In the genomic region with DNA sequence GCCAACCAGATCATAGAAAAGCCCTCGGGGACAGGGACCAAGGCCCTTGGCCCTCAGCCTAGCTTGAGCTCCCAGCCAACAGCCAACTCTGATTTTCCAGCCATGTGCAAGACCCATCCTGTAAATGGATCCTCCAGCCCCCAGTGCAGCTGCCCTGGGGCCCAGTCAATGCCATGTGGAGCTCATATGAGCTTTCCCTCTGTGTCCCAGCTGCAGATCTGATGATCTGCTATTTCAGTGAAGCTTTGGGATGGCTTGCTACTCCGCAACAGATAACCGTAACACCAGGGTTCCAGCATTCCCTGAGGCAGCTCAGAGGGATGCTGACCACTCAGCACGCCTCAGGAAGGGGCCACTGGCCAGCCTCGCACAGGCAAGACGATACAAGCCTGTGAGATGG, we compare ENCODE assay signal across 17 cellular contexts. TPM values are rescaled to one million over a fixed set of nuclear protein-coding genes. Genes with fewer than 3 reads are reported as not detected.
DNase-seq lines count a peak whose midpoint lies in the region; ATAC-seq, FAIRE-seq and TF ChIP-seq lines count a peak whose summit lies in the region.
"Had no signal": no experiment of that assay in that cellular context is flagged by ENCODE, and none has a peak within 500 bp of the region (broad histone marks: within the 10 kb centered on the region; RNA-seq: fewer than 3 reads in every experiment).

No MANE protein-coding gene starts in this region.

- no peaks in the 10 kb centered on the region for H3K36me3 Mint-ChIP-seq in chondrocyte (ENCODE audit: low read depth)
- H3K36me3 Mint-ChIP-seq in nephron (ENCODE audit: low read depth): no peaks in the 10 kb centered on the region
- H3K36me3 Mint-ChIP-seq: CD14-positive monocyte; CD8-positive, alpha-beta T cell; IgD-negative memory B cell had no signal

- POLR2A ChIA-PET in A673 (lab: Charles Lee; ENCODE audit: low non-redundant PET): interaction anchor here (0.7 kb wide), 1 partner anchor 89 kb away, joined by 3 read pairs; no protein-coding TSS in a partner anchor

- intact Hi-C loops in A673 (cut with micrococcal nuclease; ENCODE audit: unreplicated experiment): no loop called here

- CTCF ChIA-PET in A673 (lab: Charles Lee): interaction anchor here (0.6 kb wide), 1 partner anchor 546 kb away, joined by 3 read pairs; no protein-coding TSS in a partner anchor

- H3K9me3 Mint-ChIP-seq in chondrocyte (ENCODE audit: low read depth) (no peaks in the 10 kb centered on the region), nephron (no peaks in the 10 kb centered on the region)
- H3K9me3 Mint-ChIP-seq: CD8-positive, alpha-beta T cell; IgD-negative memory B cell had no signal

- ATAC-seq in GM19324 (IDR thresholded peaks at IDR 0.05; ENCODE audit: low FRiP score, unreplicated experiment): no peak
- ATAC-seq: CD8-positive, alpha-beta T cell had no signal

- no peaks in the 10 kb centered on the region for H3K9me3 ChIP-seq in A673 (ENCODE audit: low read depth, low read length, poor library complexity, severe bottlenecking)

- H3K4me1 Mint-ChIP-seq in chondrocyte (ENCODE audit: low read depth): peaks cover 7% of the 10 kb centered on the region
- peaks cover 47% of the 10 kb centered on the region for H3K4me1 Mint-ChIP-seq in nephron

- H3K4me1 ChIP-seq in A673 (ENCODE audit: insufficient read depth, low read length, poor library complexity, severe bottlenecking): peaks cover 47% of the 10 kb centered on the region

- H3K27me3 Mint-ChIP-seq in chondrocyte (ENCODE audit: low read depth): no peaks in the 10 kb centered on the region
- peaks cover 15% of the 10 kb centered on the region for H3K27me3 Mint-ChIP-seq in nephron (ENCODE audit: low read depth)

- H3K27ac ChIP-seq in A673 (ENCODE audit: low read depth, low read length, poor library complexity, severe bottlenecking): peak overlapping the region; percentile 65
- H3K27ac ChIP-seq: GM23248 had no signal

- no TSS peak for BruUV-seq in A673 (replicated peaks; lab: Mats Ljungman, UMichigan)

- H3K36me3 ChIP-seq in A673 (ENCODE audit: insufficient read depth, low read length, poor library complexity, severe bottlenecking): no peaks in the 10 kb centered on the region

- TF ChIP-seq CTCF in A673 (conservative IDR thresholded peaks at IDR 0.05; ENCODE audit: low read depth, low read length) (no peak), chondrocyte (IDR thresholded peaks at IDR 0.05) (no peak), nephron (IDR thresholded peaks at IDR 0.05; ENCODE audit: unreplicated experiment in 3 of 3) (no peak)

- H3K4me3 ChIP-seq in A673 (ENCODE audit: low read depth, low read length, poor library complexity, severe bottlenecking): no peak overlapping the region
- H3K4me3 ChIP-seq: GM23248 had no signal

- H3K4me3 Mint-ChIP-seq in chondrocyte (ENCODE audit: unreplicated experiment) (no peak overlapping the region), nephron (peak overlapping the region in 1 of 3 experiments; percentile 13)
- H3K4me3 Mint-ChIP-seq: CD8-positive, alpha-beta T cell had no signal

- no peaks in the 10 kb centered on the region for H3K27me3 ChIP-seq in A673 (replicated peaks; ENCODE audit: insufficient read depth, low read depth, low read length, poor library complexity)

- DNase-seq in A673 (ENCODE audit: low spot score): no peak
- no peak for DNase-seq in HTR-8/SVneo (ENCODE audit: insufficient read length, low spot score)
- DNase-seq in chondrocyte (ENCODE audit: low spot score): peak; percentile 63
- DNase-seq in superior temporal gyrus (ENCODE audit: extremely low spot score): no peak
- no peak for DNase-seq in activated naive CD4-positive, alpha-beta T cell treated with Interleukin-2 at 50 U/mL for 16 hours
- DNase-seq: CD8-positive, alpha-beta T cell; COR-L47; DMS53; GF-D8 had no signal

- FAIRE-seq in HTR-8/SVneo (lab: Jason Lieb, UNC): peak; percentile 66
- FAIRE-seq: A204.1, D721Med, H54 had no signal

- H3K27ac Mint-ChIP-seq in chondrocyte (ENCODE audit: unreplicated experiment) (no peak overlapping the region), nephron (peak overlapping the region in 2 of 3 experiments; percentile 27 to 43)
- H3K27ac Mint-ChIP-seq: CD14-positive monocyte; CD8-positive, alpha-beta T cell; IgD-negative memory B cell had no signal

RNA-seq across cellular contexts. Expression of a gene that starts 40.4 kb away (rescaled TPM):
- total RNA-seq in A673 (2021) (20.6 and 21.9 TPM in 2 replicates), chondrocyte (9.4 to 11.8 TPM (median 10.7 TPM) in 3 replicates)
